In the genomic region with DNA sequence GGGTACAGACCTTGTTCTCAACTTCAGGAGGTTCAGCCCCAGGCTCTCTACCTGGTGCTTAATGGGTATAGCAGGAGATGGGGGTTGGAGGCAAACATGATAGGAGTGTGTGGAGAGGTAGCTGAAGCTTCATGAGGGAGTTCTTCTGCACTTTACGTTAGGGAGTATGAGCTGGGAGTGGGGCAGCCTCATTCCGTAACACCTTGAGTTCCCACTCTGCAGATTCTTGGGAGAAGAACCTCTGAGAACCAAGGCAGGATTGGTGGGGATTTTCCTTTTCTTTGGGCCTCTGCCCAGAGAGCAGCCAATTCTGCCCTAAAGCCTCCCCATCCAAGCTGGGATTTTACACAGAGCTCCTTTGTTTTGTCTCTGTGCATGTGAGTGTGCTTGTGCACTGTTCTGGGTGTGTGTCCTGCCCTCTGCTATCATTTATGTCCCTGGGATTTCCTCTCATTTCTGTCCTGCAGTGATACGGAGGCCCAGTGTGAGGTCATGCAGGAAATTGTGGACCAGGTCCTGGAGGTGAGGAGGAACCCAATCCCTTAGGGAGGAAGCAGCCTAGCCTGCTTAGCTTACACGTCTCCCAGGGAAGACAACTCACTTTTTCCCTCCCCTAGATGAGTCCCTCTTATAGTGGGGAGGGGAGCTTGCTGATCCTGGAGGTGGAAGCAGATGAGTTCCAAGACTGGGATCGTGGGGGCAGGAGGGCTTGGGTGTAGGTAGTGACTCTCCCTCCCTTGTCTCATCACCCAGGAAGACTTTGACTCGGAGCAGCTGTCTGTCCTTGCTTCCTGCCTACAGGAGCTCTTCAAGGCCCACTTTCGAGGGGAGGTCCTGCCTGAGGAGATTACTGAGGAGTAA, we compare ENCODE assay signal across 15 cellular contexts. TPM values are rescaled to one million over a fixed set of nuclear protein-coding genes. Genes with fewer than 3 reads are reported as not detected.
DNase-seq lines count a peak whose midpoint lies in the region; ATAC-seq, FAIRE-seq and TF ChIP-seq lines count a peak whose summit lies in the region.
"Had no signal": no experiment of that assay in that cellular context is flagged by ENCODE, and none has a peak within 500 bp of the region (broad histone marks: within the 10 kb centered on the region; RNA-seq: fewer than 3 reads in every experiment).

No MANE protein-coding gene starts in this region.

- no peaks in the 10 kb centered on the region for H3K27me3 Mint-ChIP-seq in neural crest cell (ENCODE audit: low read depth)

- FAIRE-seq in small intestine (lab: Jason Lieb, UNC), result no peak
- FAIRE-seq: islet of Langerhans had no signal

- ATAC-seq in Right ventricle myocardium inferior (peak; percentile 72), left cardiac atrium (peak; percentile 47 to 79)
- ATAC-seq: WTC11 had no signal

- H3K27ac ChIP-seq in vagina (peak overlapping the region; percentile 6), small intestine (ENCODE audit: low read depth in 1 of 2, low read length in 1 of 2) (peak overlapping the region in 1 of 2 donors; percentile 32)

- no peak for DNase-seq in Right ventricle myocardium inferior (ENCODE audit: missing footprints)
- DNase-seq in cardiac septum (ENCODE audit: low spot score), result no peak
- peak; percentile 65 for DNase-seq in left cardiac atrium
- DNase-seq in neural crest cell (ENCODE audit: low read depth, low spot score), result no peak
- no peak for DNase-seq in vagina (ENCODE audit: extremely low spot score in 2 of 2)
- DNase-seq in AML-193 (lab: John Stamatoyannopoulos, UW), result no peak
- no peak for DNase-seq in small intestine
- DNase-seq in DMS79 (lab: John Stamatoyannopoulos, UW), result no peak
- DNase-seq: activated CD8-positive, alpha-beta memory T cell treated with anti-CD3 and anti-CD28 coated beads, Interleukin-2, amount 50 U/mL, for 48 hours; cortex of kidney; H7; NCI-H2171 treated with DMSO at 0.1 percent for 48 hours; trophoblast cell had no signal

- no peaks in the 10 kb centered on the region for H3K9me3 ChIP-seq in vagina
- no peaks in the 10 kb centered on the region for H3K9me3 ChIP-seq in small intestine (ENCODE audit: control insufficient read depth, low read depth)

- H3K4me1 ChIP-seq in vagina (no peaks in the 10 kb centered on the region), small intestine (ENCODE audit: control insufficient read depth in 2 of 2, insufficient read depth in 1 of 2, low read depth in 1 of 2, low read length in 1 of 2) (no peaks in the 10 kb centered on the region)

- H3K27me3 ChIP-seq in vagina (no peaks in the 10 kb centered on the region), small intestine (ENCODE audit: control insufficient read depth in 2 of 2, insufficient read depth in 2 of 2, low read length in 2 of 2) (no peaks in the 10 kb centered on the region)

- no peak for TF ChIP-seq CTCF in neural crest cell (conservative IDR thresholded peaks at IDR 0.05)
- no peak for TF ChIP-seq CTCF in vagina (IDR thresholded peaks at IDR 0.05)

- intact Hi-C loops in Right ventricle myocardium inferior (cut with DNase I), result no loop called here
- intact Hi-C loops in cardiac septum (cut with DNase I), result loop anchor here (5.0 kb wide), 1 partner anchor 66 kb away; no protein-coding TSS in a partner anchor
- intact Hi-C loops in left cardiac atrium (cut with DNase I), result no loop called here
- intact Hi-C loops in vagina (cut with DNase I), result no loop called here

- H3K9me3 Mint-ChIP-seq in neural crest cell, result no peaks in the 10 kb centered on the region
- H3K9me3 Mint-ChIP-seq: WTC11 had no signal

- TF ChIP-seq POLR2A in vagina (IDR thresholded peaks at IDR 0.05), result no peak

- peaks cover 16% of the 10 kb centered on the region for H3K4me1 Mint-ChIP-seq in neural crest cell
- H3K4me1 Mint-ChIP-seq: WTC11 had no signal

- peak overlapping the region; percentile 95 for H3K27ac Mint-ChIP-seq in neural crest cell (ENCODE audit: unreplicated experiment)
- H3K27ac Mint-ChIP-seq: WTC11 had no signal

- no peak overlapping the region for H3K4me3 ChIP-seq in vagina
- no peak overlapping the region for H3K4me3 ChIP-seq in small intestine (ENCODE audit: low read depth in 1 of 2, low read length in 2 of 2)

- H3K36me3 ChIP-seq in vagina (peaks cover 4 to 74% of the 10 kb centered on the region in 2 donors), small intestine (ENCODE audit: control insufficient read depth in 2 of 2, insufficient read depth in 2 of 2, low read length in 2 of 2) (peaks cover 5 to 7% of the 10 kb centered on the region in 2 donors)

- peaks cover 9% of the 10 kb centered on the region for H3K36me3 Mint-ChIP-seq in neural crest cell (ENCODE audit: low read depth)

- WGBS in small intestine, 3 donors, result 65 to 76% (median 66%) methylated on average over 7 of the region's 7 CpGs

- H3K4me3 Mint-ChIP-seq in neural crest cell, result peak overlapping the region; percentile 41
- H3K4me3 Mint-ChIP-seq: WTC11 had no signal

RNA-seq across cellular contexts. Expression of a gene that starts 11.6 kb away (rescaled TPM):
- total RNA-seq in Right ventricle myocardium inferior (13.5 TPM), cardiac septum (9.8 TPM), left cardiac atrium (10 to 100 TPM; 22.9 to 26.5 TPM), neural crest cell (16.8 and 18.1 TPM in 2 replicates), vagina (31.4 TPM)
- polyA plus RNA-seq in small intestine, result 10 to 100 TPM in 1 of 3 donors, 1 to 10 TPM in 2; 5.4 to 24.7 (median 9.2) TPM

RNA-seq across cellular contexts. Expression of a gene that starts 35.7 kb away (rescaled TPM):
- total RNA-seq in Right ventricle myocardium inferior (33.0 TPM), cardiac septum (35.2 TPM), left cardiac atrium (10 to 100 TPM; 28.2 to 34.1 TPM), neural crest cell (78.4 and 79.2 TPM in 2 replicates), vagina (45.9 TPM)
- 10 to 100 TPM; 14.9 to 24.9 (median 20.4) TPM for polyA plus RNA-seq in small intestine
